8 cellular contexts compared by ENCODE assay signal in the genomic region with DNA sequence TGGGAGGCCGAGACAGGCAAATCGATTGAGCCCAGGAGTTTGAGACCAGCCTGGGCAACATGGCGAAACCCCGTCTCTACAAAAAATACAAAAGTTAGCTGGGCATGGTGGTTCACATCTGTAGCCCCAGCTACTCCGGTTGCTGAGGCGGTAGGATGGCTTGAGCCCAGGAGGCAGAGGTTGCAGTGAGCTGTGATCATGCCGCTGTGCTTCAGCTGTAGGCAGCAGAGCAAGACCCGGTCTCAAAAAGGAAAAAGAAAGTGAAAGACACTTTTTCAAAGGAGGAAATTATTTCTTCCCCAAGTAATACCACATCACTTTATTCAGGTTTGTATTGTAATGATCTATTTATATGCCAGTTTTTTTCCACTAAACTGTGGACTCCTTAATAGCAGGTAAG. TPM values are rescaled to one million over a fixed set of nuclear protein-coding genes. Genes with fewer than 3 reads are reported as not detected.
A peak's percentile ranks its signal among the peaks of the same experiment; 100 is the strongest.
DNase-seq lines count a peak whose midpoint lies in the region; ATAC-seq and TF ChIP-seq lines count a peak whose summit lies in the region.

No MANE protein-coding gene starts in this region.

- in situ Hi-C loops in gastrocnemius medialis (cut with MboI; ENCODE audit: low sequenced_read_pairs in 4 of 4) = no loop called here

- ATAC-seq in HG03469 (IDR thresholded peaks at IDR 0.05; ENCODE audit: unreplicated experiment) (peak; percentile 90), gastrocnemius medialis (no peak)

- no peaks in the 10 kb centered on the region for H3K36me3 ChIP-seq in gastrocnemius medialis

- H3K27ac Mint-ChIP-seq in activated T-cell treated with anti-CD3 and anti-CD28 coated beads, Interleukin-2, amount 50 U/mL, for 24 hours = peak overlapping the region; percentile 91

- no peaks in the 10 kb centered on the region for H3K27me3 ChIP-seq in gastrocnemius medialis

- H3K36me3 Mint-ChIP-seq in activated T-cell treated with anti-CD3 and anti-CD28 coated beads, Interleukin-2, amount 50 U/mL, for 24 hours (ENCODE audit: low read depth) = no peaks in the 10 kb centered on the region

- H3K9me3 Mint-ChIP-seq in activated T-cell treated with anti-CD3 and anti-CD28 coated beads, Interleukin-2, amount 50 U/mL, for 24 hours = no peaks in the 10 kb centered on the region

- TF ChIP-seq CTCF in gastrocnemius medialis (IDR thresholded peaks at IDR 0.05 in 4 of 5, conservative IDR thresholded peaks at IDR 0.05 in 1 of 5) = no peak

- H3K27ac ChIP-seq in gastrocnemius medialis = no peak overlapping the region

- TF ChIP-seq POLR2A in gastrocnemius medialis (IDR thresholded peaks at IDR 0.05) = no peak

- H3K9me3 ChIP-seq in gastrocnemius medialis = no peaks in the 10 kb centered on the region

- H3K4me3 ChIP-seq in gastrocnemius medialis = no peak overlapping the region

- H3K4me3 Mint-ChIP-seq in activated T-cell treated with anti-CD3 and anti-CD28 coated beads, Interleukin-2, amount 50 U/mL, for 24 hours = peak overlapping the region; percentile 76

- H3K4me1 ChIP-seq in gastrocnemius medialis = no peaks in the 10 kb centered on the region

- H3K27me3 Mint-ChIP-seq in activated T-cell treated with anti-CD3 and anti-CD28 coated beads, Interleukin-2, amount 50 U/mL, for 24 hours = no peaks in the 10 kb centered on the region

- intact Hi-C loops in gastrocnemius medialis (cut with DNase I; ENCODE audit: low total_unique reads) = no loop called here

- peaks cover 14% of the 10 kb centered on the region for H3K4me1 Mint-ChIP-seq in activated T-cell treated with anti-CD3 and anti-CD28 coated beads, Interleukin-2, amount 50 U/mL, for 24 hours (ENCODE audit: low read depth)

- peak; percentile 1 to 55 (median 22) for DNase-seq in stimulated activated naive CD4-positive, alpha-beta T cell (lab: John Stamatoyannopoulos, UW)
- no peak for DNase-seq in stimulated activated naive CD4-positive, alpha-beta T cell treated with Interleukin-2 at 50 U/mL for 16 hours (lab: John Stamatoyannopoulos, UW)
- peak; percentile 56 for DNase-seq in activated T-cell treated with anti-CD3 and anti-CD28 coated beads, Interleukin-2, amount 50 U/mL, for 24 hours
- DNase-seq in stimulated activated CD8-positive, alpha-beta memory T cell treated with anti-CD3 and anti-CD28 coated beads, Interleukin-2, amount 100 ng/mL, for 1 hour (ENCODE audit: low read depth in 2 of 2) = peak; percentile 4
- DNase-seq in gastrocnemius medialis (no peak), GM03348 (ENCODE audit: low spot score) (no peak), anterior cingulate cortex (lab: John Stamatoyannopoulos, UW) (no peak)

RNA-seq across cellular contexts. Expression of a gene that starts 35.7 kb away (rescaled TPM):
- total RNA-seq in gastrocnemius medialis = 1 to 10 TPM; 5.1 to 9.2 (median 6.7) TPM

RNA-seq across cellular contexts. Expression of a gene that starts 56.8 kb away (rescaled TPM):
- not detected for total RNA-seq in gastrocnemius medialis

Comparison
In these comparisons a context has a peak if more than half of its experiments do, and no peak if none do; other contexts are left out.
1. DNase-seq: peak in stimulated activated naive CD4-positive, alpha-beta T cell (6 of 6), activated T-cell treated with anti-CD3 and anti-CD28 coated beads, Interleukin-2, amount 50 U/mL, for 24 hours (single experiment) and stimulated activated CD8-positive, alpha-beta memory T cell treated with anti-CD3 and anti-CD28 coated beads, Interleukin-2, amount 100 ng/mL, for 1 hour (2 of 2); none in stimulated activated naive CD4-positive, alpha-beta T cell treated with Interleukin-2 at 50 U/mL for 16 hours (single experiment), gastrocnemius medialis (0 of 2), GM03348 (single experiment) and anterior cingulate cortex (0 of 58).